In genomic region chr1:52695627-52696026, GRCh38 we compare ENCODE assay signal across 18 cellular contexts. TPM values are rescaled to one million over a fixed set of nuclear protein-coding genes. Genes with fewer than 3 reads are reported as not detected.
DNase-seq lines count a peak whose midpoint lies in the region; ATAC-seq and TF ChIP-seq lines count a peak whose summit lies in the region.
"Had no signal": no experiment of that assay in that cellular context is flagged by ENCODE, and none has a peak within 500 bp of the region (broad histone marks: within the 10 kb centered on the region; RNA-seq: fewer than 3 reads in every experiment).

No MANE protein-coding gene starts in this region.

- DNase-seq in CD4-positive, CD25-positive, alpha-beta regulatory T cell = no peak
- DNase-seq in T-helper 17 cell = no peak
- DNase-seq in immature natural killer cell = no peak
- no peak for DNase-seq in GM20000 (ENCODE audit: low spot score)
- DNase-seq in stimulated activated CD4-positive, alpha-beta T cell treated with anti-CD3 and anti-CD28 coated beads, Interleukin-2, amount 100 ng/mL, for 24 hours = no peak
- no peak for DNase-seq in ecto neural progenitor cell (ENCODE audit: low spot score)
- DNase-seq: activated effector memory CD4-positive, alpha-beta T cell treated with anti-CD3 and anti-CD28 coated beads, Interleukin-2, amount 50 U/mL, for 16 hours; cerebellar nuclear complex; effector memory CD4-positive, alpha-beta T cell; NCI-H2171 treated with DMSO at 0.1 percent for 48 hours; NCI-H69; occipital lobe; SHP77 treated with DMSO at 0.1 percent for 48 hours; tibial artery; WERI-Rb-1 had no signal

- peak overlapping the region in 3 of 4 donors; percentile 40 to 69 (median 42) for H3K4me3 Mint-ChIP-seq in CD4-positive, CD25-positive, alpha-beta regulatory T cell
- H3K4me3 Mint-ChIP-seq in T-helper 17 cell (no peak overlapping the region), immature natural killer cell (peak overlapping the region in 3 of 5 donors; percentile 6 to 49 (median 40))

- no peaks in the 10 kb centered on the region for H3K36me3 ChIP-seq in ACC112 (ENCODE audit: insufficient read depth, low read length)
- H3K36me3 ChIP-seq in CD4-positive, CD25-positive, alpha-beta regulatory T cell (ENCODE audit: control insufficient read depth, insufficient read depth, low read length) = peaks cover 5% of the 10 kb centered on the region

- no peak for TF ChIP-seq CTCF in GM20000 (IDR thresholded peaks at IDR 0.05; ENCODE audit: extremely low read depth, missing control alignments)

- no peaks in the 10 kb centered on the region for H3K27me3 Mint-ChIP-seq in CD4-positive, CD25-positive, alpha-beta regulatory T cell
- H3K27me3 Mint-ChIP-seq in T-helper 17 cell (no peaks in the 10 kb centered on the region), immature natural killer cell (ENCODE audit: low read depth in 3 of 3) (peaks cover 0 to 10% (median 3%) of the 10 kb centered on the region in 3 donors)

- H3K4me1 Mint-ChIP-seq in CD4-positive, CD25-positive, alpha-beta regulatory T cell = peaks cover 8 to 25% (median 16%) of the 10 kb centered on the region in 4 donors
- H3K4me1 Mint-ChIP-seq in T-helper 17 cell = peaks cover 29% of the 10 kb centered on the region
- peaks cover 17 to 18% of the 10 kb centered on the region in 2 donors for H3K4me1 Mint-ChIP-seq in immature natural killer cell

- no peaks in the 10 kb centered on the region for H3K27me3 ChIP-seq in ACC112 (ENCODE audit: insufficient read depth, low read length)
- H3K27me3 ChIP-seq in CD4-positive, CD25-positive, alpha-beta regulatory T cell (ENCODE audit: control insufficient read depth, insufficient read depth, low read length) = no peaks in the 10 kb centered on the region
- H3K27me3 ChIP-seq: esophagus muscularis mucosa, right atrium auricular region, tibial artery had no signal

- peaks cover 58% of the 10 kb centered on the region for H3K79me2 ChIP-seq in ACC112 (ENCODE audit: control insufficient read depth, insufficient read depth, low read length, unreplicated experiment)

- peaks cover 13% of the 10 kb centered on the region for H3K36me3 Mint-ChIP-seq in CD4-positive, CD25-positive, alpha-beta regulatory T cell
- H3K36me3 Mint-ChIP-seq in T-helper 17 cell (ENCODE audit: low read depth) = peaks cover 6% of the 10 kb centered on the region
- peaks cover 11 to 13% (median 13%) of the 10 kb centered on the region in 3 donors for H3K36me3 Mint-ChIP-seq in immature natural killer cell

- ATAC-seq in CD4-positive, CD25-positive, alpha-beta regulatory T cell (ENCODE audit: low read depth in 2 of 2) = no peak
- ATAC-seq in T-helper 17 cell = no peak

- H3K4me3 ChIP-seq in ACC112 (ENCODE audit: low read depth, low read length) = 0 out of 2 replicates have a peak overlapping the region, but pooled peaks have one; percentile 14
- no peak overlapping the region for H3K4me3 ChIP-seq in CD4-positive, CD25-positive, alpha-beta regulatory T cell (ENCODE audit: low read depth, low read length)
- H3K4me3 ChIP-seq: esophagus muscularis mucosa, right atrium auricular region, tibial artery had no signal

- H3K4me1 ChIP-seq in ACC112 (ENCODE audit: control insufficient read depth, insufficient read depth, low read length, unreplicated experiment) = no peaks in the 10 kb centered on the region
- peaks cover 10% of the 10 kb centered on the region for H3K4me1 ChIP-seq in CD4-positive, CD25-positive, alpha-beta regulatory T cell (ENCODE audit: control insufficient read depth, insufficient read depth, low read length, poor library complexity, severe bottlenecking)

- no peaks in the 10 kb centered on the region for H3K9me3 ChIP-seq in CD4-positive, CD25-positive, alpha-beta regulatory T cell (ENCODE audit: control insufficient read depth in 2 of 2, low read length in 2 of 2)
- no peaks in the 10 kb centered on the region for H3K9me3 ChIP-seq in T-helper 17 cell (ENCODE audit: control insufficient read depth, low read length, poor library complexity, severe bottlenecking)
- H3K9me3 ChIP-seq: esophagus muscularis mucosa, right atrium auricular region, tibial artery had no signal

- H3K27ac Mint-ChIP-seq in CD4-positive, CD25-positive, alpha-beta regulatory T cell = peak overlapping the region; percentile 21 to 88 (median 70)
- peak overlapping the region; percentile 77 for H3K27ac Mint-ChIP-seq in T-helper 17 cell
- H3K27ac Mint-ChIP-seq in immature natural killer cell = peak overlapping the region in 1 of 6 donors; percentile 20

- no peaks in the 10 kb centered on the region for H3K9me3 Mint-ChIP-seq in CD4-positive, CD25-positive, alpha-beta regulatory T cell
- no peaks in the 10 kb centered on the region for H3K9me3 Mint-ChIP-seq in immature natural killer cell

- no peak overlapping the region for H3K27ac ChIP-seq in ACC112 (ENCODE audit: low read depth, low read length)
- H3K27ac ChIP-seq in CD4-positive, CD25-positive, alpha-beta regulatory T cell (ENCODE audit: insufficient read depth, low read length, poor library complexity, severe bottlenecking) = no peak overlapping the region
- H3K27ac ChIP-seq: esophagus muscularis mucosa, right atrium auricular region, tibial artery, WERI-Rb-1 had no signal

- no peak overlapping the region for H2AFZ ChIP-seq in ACC112 (ENCODE audit: low read length, unreplicated experiment)

RNA-seq across cellular contexts. Expression of gene COA7, which starts 2.5 kb away (rescaled TPM):
- total RNA-seq in CD4-positive, CD25-positive, alpha-beta regulatory T cell = 5.4 TPM
- polyA plus RNA-seq in CD4-positive, CD25-positive, alpha-beta regulatory T cell = 1 to 10 TPM; 2.4 to 4.6 (median 3.2) TPM
- 1 to 10 TPM; 1.9 to 3.9 TPM for total RNA-seq in T-helper 17 cell
- 1 to 10 TPM; 2.7 to 5.9 (median 5.9) TPM for polyA plus RNA-seq in immature natural killer cell

RNA-seq across cellular contexts. Expression of gene ZYG11B, which starts 30.6 kb away (rescaled TPM):
- total RNA-seq in CD4-positive, CD25-positive, alpha-beta regulatory T cell = 21.1 TPM
- polyA plus RNA-seq in CD4-positive, CD25-positive, alpha-beta regulatory T cell = 10 to 100 TPM; 13.6 to 16.5 (median 15.0) TPM
- total RNA-seq in T-helper 17 cell = 10 to 100 TPM; 13.5 to 16.8 TPM
- polyA plus RNA-seq in immature natural killer cell = 1 to 10 TPM; 1.1 to 8.9 (median 5.0) TPM
